In genomic region chr11:35165416-35166368, GRCh38 we compare ENCODE assay signal across 8 cellular contexts. TPM values are rescaled to one million over a fixed set of nuclear protein-coding genes. Genes with fewer than 3 reads are reported as not detected.
DNase-seq lines count a peak whose midpoint lies in the region; ATAC-seq, FAIRE-seq and TF ChIP-seq lines count a peak whose summit lies in the region.

No MANE protein-coding gene starts in this region.

- no peaks in the 10 kb centered on the region for H3K9me3 Mint-ChIP-seq in activated T-cell treated with anti-CD3 and anti-CD28 coated beads, Interleukin-2, amount 50 U/mL, for 4 hours
- H3K9me3 Mint-ChIP-seq in mesothelial cell of epicardium, result no peaks in the 10 kb centered on the region

- peak; percentile 81 for ATAC-seq in HG02588 (IDR thresholded peaks at IDR 0.05; ENCODE audit: unreplicated experiment)
- ATAC-seq in activated T-cell treated with anti-CD3 and anti-CD28 coated beads, Interleukin-2, amount 50 U/mL, for 4 hours, result peak; percentile 74 to 75

- TF ChIP-seq CTCF in mesothelial cell of epicardium (IDR thresholded peaks at IDR 0.05; ENCODE audit: unreplicated experiment), result no peak

- peaks cover 61% of the 10 kb centered on the region for H3K36me3 Mint-ChIP-seq in activated T-cell treated with anti-CD3 and anti-CD28 coated beads, Interleukin-2, amount 50 U/mL, for 4 hours (ENCODE audit: insufficient read depth)
- H3K36me3 Mint-ChIP-seq in mesothelial cell of epicardium, result no peaks in the 10 kb centered on the region

- FAIRE-seq in GM12891 (lab: Jason Lieb, UNC), result peak; percentile 91

- H3K27me3 Mint-ChIP-seq in activated T-cell treated with anti-CD3 and anti-CD28 coated beads, Interleukin-2, amount 50 U/mL, for 4 hours (ENCODE audit: low read depth), result no peaks in the 10 kb centered on the region
- peaks cover 19% of the 10 kb centered on the region for H3K27me3 Mint-ChIP-seq in mesothelial cell of epicardium (ENCODE audit: low read depth)

- H3K4me3 Mint-ChIP-seq in activated T-cell treated with anti-CD3 and anti-CD28 coated beads, Interleukin-2, amount 50 U/mL, for 4 hours, result peak overlapping the region; percentile 71
- no peak overlapping the region for H3K4me3 Mint-ChIP-seq in mesothelial cell of epicardium

- DNase-seq in GM12891 (ENCODE audit: insufficient read length, low spot score) (peak; percentile 35), NOMO-1 treated with dmso at 0.1 percent for 144 hours (lab: John Stamatoyannopoulos, UW; ENCODE audit: unreplicated experiment) (peak; percentile 73), glomerular visceral epithelial cell (ENCODE audit: extremely low spot score) (peak; percentile 73), mesothelial cell of epicardium (ENCODE audit: low spot score in 2 of 2, unreplicated experiment in 2 of 2) (no peak), cerebellar nuclear complex (lab: John Stamatoyannopoulos, UW) (no peak)
- DNase-seq in activated T-cell treated with anti-CD3 and anti-CD28 coated beads, Interleukin-2, amount 50 U/mL, for 4 hours, result peak; percentile 70
- peak in 2 of 3 experiments; percentile 51 to 70 for DNase-seq in stimulated activated CD4-positive, alpha-beta T cell treated with anti-CD3 and anti-CD28 coated beads, TNF-alpha, amount 100 ng/mL, for 4 hours (ENCODE audit: low read depth in 3 of 3)

- no peak overlapping the region for H3K27ac Mint-ChIP-seq in mesothelial cell of epicardium

- peaks cover 99% of the 10 kb centered on the region for H3K4me1 Mint-ChIP-seq in activated T-cell treated with anti-CD3 and anti-CD28 coated beads, Interleukin-2, amount 50 U/mL, for 4 hours (ENCODE audit: low read depth)
- no peaks in the 10 kb centered on the region for H3K4me1 Mint-ChIP-seq in mesothelial cell of epicardium

- TF ChIP-seq POLR2A in GM12891 (IDR thresholded peaks at IDR 0.05; ENCODE audit: low read depth, low read length), result peak; percentile 39; the same call in 1 of the 2 replicates

TF ChIP-seq in GM12891, 5 proteins besides CTCF, POLR2A, EP300 and RAD21:
- peak; percentile 8; the same call in 1 of the 2 replicates for TF ChIP-seq POU2F2 (IDR thresholded peaks at IDR 0.05; ENCODE audit: low read depth, low read length)
- no peak for TF ChIP-seq PAX5 (IDR thresholded peaks at IDR 0.05; ENCODE audit: insufficient read depth, low read length, severe bottlenecking)
TF ChIP-seq in GM12891: peak in this region for 1.

RNA-seq across cellular contexts. Expression of gene CD44, which starts 26.7 kb away (rescaled TPM):
- 726 TPM for polyA plus RNA-seq in GM12891 (2012; ENCODE audit: low read depth, missing spikeins)
- total RNA-seq in activated T-cell treated with anti-CD3 and anti-CD28 coated beads, Interleukin-2, amount 50 U/mL, for 4 hours, result 100 to 1,000 TPM; 468 to 781 (median 646) TPM
- total RNA-seq in mesothelial cell of epicardium, result 1.7 to 2.9 TPM (median 1.9 TPM) in 3 replicates

Comparison
In these comparisons a context has a peak if more than half of its experiments do, and no peak if none do; other contexts are left out.
1. DNase-seq: peak in GM12891 (single experiment), NOMO-1 treated with dmso at 0.1 percent for 144 hours (single experiment), activated T-cell treated with anti-CD3 and anti-CD28 coated beads, Interleukin-2, amount 50 U/mL, for 4 hours (single experiment), glomerular visceral epithelial cell (single experiment) and stimulated activated CD4-positive, alpha-beta T cell treated with anti-CD3 and anti-CD28 coated beads, TNF-alpha, amount 100 ng/mL, for 4 hours (2 of 3); none in mesothelial cell of epicardium (0 of 2) and cerebellar nuclear complex (0 of 2).
2. RNA of gene CD44, which starts 26.7 kb away (total RNA-seq): 468 to 781 TPM in activated T-cell treated with anti-CD3 and anti-CD28 coated beads, Interleukin-2, amount 50 U/mL, for 4 hours; 1.7 to 2.9 TPM in mesothelial cell of epicardium; every median in the first group is over 100 times any median in the second.